ENCODE assay signal across 15 cellular contexts in the genomic region with DNA sequence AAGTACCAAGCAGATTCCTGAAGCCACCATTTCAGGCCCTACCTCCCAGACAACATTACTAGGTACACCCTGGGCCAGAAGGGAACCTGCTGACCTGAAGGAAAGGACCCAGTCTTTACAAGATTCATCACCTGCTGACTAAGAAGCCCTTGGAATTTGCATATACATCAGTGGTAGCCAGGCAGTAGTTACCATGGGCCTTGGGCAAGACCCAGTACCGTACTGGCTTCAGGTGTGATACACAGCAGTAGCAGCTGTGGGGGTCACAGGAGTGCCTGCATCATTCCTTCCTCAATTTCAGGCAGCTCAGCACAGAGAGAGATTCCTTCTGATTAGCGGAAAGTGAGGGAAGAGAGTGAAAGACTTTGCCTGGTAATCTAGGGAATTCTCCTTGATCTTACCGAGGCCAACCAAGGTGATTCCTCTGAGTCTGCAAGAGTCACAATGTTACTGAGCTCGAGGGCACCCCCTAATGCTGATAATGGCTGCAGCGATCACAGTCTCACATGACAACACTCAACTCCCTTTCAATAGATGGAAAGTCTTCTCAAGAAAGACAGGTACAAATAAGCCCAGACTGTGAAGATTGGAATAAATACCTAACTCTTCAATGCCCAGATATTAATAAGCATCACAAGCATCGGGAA. TPM values are rescaled to one million over a fixed set of nuclear protein-coding genes. Genes with fewer than 3 reads are reported as not detected.
A peak's percentile ranks its signal among the peaks of the same experiment; 100 is the strongest.
DNase-seq lines count a peak whose midpoint lies in the region; ATAC-seq, FAIRE-seq and TF ChIP-seq lines count a peak whose summit lies in the region.
"Had no signal": no experiment of that assay in that cellular context is flagged by ENCODE, and none has a peak within 500 bp of the region (broad histone marks: within the 10 kb centered on the region; RNA-seq: fewer than 3 reads in every experiment).

No MANE protein-coding gene starts in this region.

- ATAC-seq in K562 (peak; percentile 61), GM18498 (IDR thresholded peaks at IDR 0.05; ENCODE audit: unreplicated experiment) (no peak)
- ATAC-seq in effector memory CD8-positive, alpha-beta T cell (replicated peaks) = no peak

- CTCF ChIA-PET in K562 (lab: Yijun Ruan, JAX; ENCODE audit: low intra/inter-chr PET ratio) = no interaction called here

- no peak for DNase-seq in GM12864 (ENCODE audit: low read depth)
- no peak for DNase-seq in K562 (ENCODE audit: extremely low read depth in 1 of 4, low spot score in 3 of 4)
- peak; percentile 62 for DNase-seq in iPS-NIHi7 (ENCODE audit: extremely low spot score)
- no peak for DNase-seq in dedifferentiated amniotic fluid mesenchymal stem cell (ENCODE audit: extremely low spot score)
- no peak for DNase-seq in effector memory CD8-positive, alpha-beta T cell
- DNase-seq: EL, HFFc6, NCI-H1436 treated with DMSO at 0.1 percent for 48 hours, NCI-H2081, NCI-H524, RPMI8226 had no signal

- peaks cover 19% of the 10 kb centered on the region for H3K9me3 ChIP-seq in K562 (replicated peaks; ENCODE audit: control insufficient read depth, insufficient read depth, low read depth, low read length)

- H3K4me3 Mint-ChIP-seq in effector memory CD8-positive, alpha-beta T cell = no peak overlapping the region
- H3K4me3 Mint-ChIP-seq: HFFc6 had no signal

- H3K27me3 ChIP-seq in K562 (ENCODE audit: control insufficient read depth in 2 of 2, insufficient read depth in 2 of 2, low read length in 2 of 2) = no peaks in the 10 kb centered on the region

- TF ChIP-seq CTCF in GM12864 (IDR thresholded peaks at IDR 0.05; ENCODE audit: low read depth, low read length, missing control alignments) (peak; percentile 7), K562 (IDR thresholded peaks at IDR 0.05 in 2 of 3, conservative IDR thresholded peaks at IDR 0.05 in 1 of 3; ENCODE audit: insufficient read depth in 2 of 3, low read depth in 1 of 3, low read length in 3 of 3) (no peak)

- no peak for TF ChIP-seq POLR2A in K562 (conservative IDR thresholded peaks at IDR 0.05)

- TF ChIP-seq RAD21 in Ishikawa (IDR thresholded peaks at IDR 0.05; ENCODE audit: low read depth) = 0 out of 2 replicates have a peak, but pooled peaks have one; percentile 6
- no peak for TF ChIP-seq RAD21 in K562 (CRISPR knock-in tag; conservative IDR thresholded peaks at IDR 0.05 in 1 of 2, IDR thresholded peaks at IDR 0.05 in 1 of 2)

- no peaks in the 10 kb centered on the region for H3K79me2 ChIP-seq in K562 (ENCODE audit: control insufficient read depth, insufficient read depth, low read length)

- H3K9ac ChIP-seq in K562 (ENCODE audit: insufficient read depth in 1 of 2, low read depth in 2 of 2, low read length in 2 of 2) = no peak overlapping the region

- intact Hi-C loops in K562 (cut with micrococcal nuclease) = no loop called here

- H3K36me3 ChIP-seq in K562 (ENCODE audit: control insufficient read depth, insufficient read depth, low read length) = no peaks in the 10 kb centered on the region

- H3K9me3 Mint-ChIP-seq in effector memory CD8-positive, alpha-beta T cell = peaks cover 0 to 8% of the 10 kb centered on the region in 2 donors

- H3K4me2 ChIP-seq in K562 (ENCODE audit: insufficient read depth, low read length) = no peak overlapping the region

- in situ Hi-C loops in K562 (cut with MboI) = no loop called here

- no peaks in the 10 kb centered on the region for H3K9me1 ChIP-seq in K562 (ENCODE audit: control insufficient read depth, insufficient read depth, low read length)

- H3K4me1 Mint-ChIP-seq in effector memory CD8-positive, alpha-beta T cell (ENCODE audit: low read depth in 2 of 2) = no peaks in the 10 kb centered on the region

- H2AFZ ChIP-seq in K562 (ENCODE audit: low read depth, low read length) = no peak overlapping the region

- no peaks in the 10 kb centered on the region for H4K20me1 ChIP-seq in K562 (replicated peaks; ENCODE audit: control insufficient read depth, insufficient read depth, low read length)

- TF ChIP-seq EP300 in Ishikawa (IDR thresholded peaks at IDR 0.05; ENCODE audit: borderline replicate concordance) (no peak), K562 (IDR thresholded peaks at IDR 0.05; ENCODE audit: low read length) (no peak)

- H3K4me3 ChIP-seq in GM12864 (ENCODE audit: low read depth, low read length) (no peak overlapping the region), K562 (no peak overlapping the region)

- WGBS in K562 (ENCODE audit: insufficient coverage, low coverage, missing lambda C conversion rate) = 41% methylated on average over 6 of the region's 6 CpGs

- no peaks in the 10 kb centered on the region for H3K36me3 Mint-ChIP-seq in effector memory CD8-positive, alpha-beta T cell (ENCODE audit: insufficient read depth)

- no peak overlapping the region for H3K27ac ChIP-seq in K562 (ENCODE audit: extremely low read depth, low read depth, low read length)

- POLR2A ChIA-PET in K562 (lab: Yijun Ruan, JAX) = no interaction called here

- peaks cover 0 to 8% of the 10 kb centered on the region in 2 experiments; a peak in 3 of 5 replicates for H3K4me1 ChIP-seq in K562 (replicated peaks in 1 of 2; ENCODE audit: control insufficient read depth in 2 of 2, insufficient read depth in 2 of 2, low read length in 2 of 2)

- no peak for FAIRE-seq in K562 (lab: Jason Lieb, UNC)
- FAIRE-seq: GM12892, GM19239 had no signal

- H3K27ac Mint-ChIP-seq in effector memory CD8-positive, alpha-beta T cell = no peak overlapping the region
- H3K27ac Mint-ChIP-seq: HFFc6 had no signal

- peaks cover 27 to 38% of the 10 kb centered on the region in 2 donors for H3K27me3 Mint-ChIP-seq in effector memory CD8-positive, alpha-beta T cell

- BruUV-seq in K562 (replicated peaks; lab: Mats Ljungman, UMichigan) = no TSS peak

TF ChIP-seq in Ishikawa, 13 proteins besides CTCF, POLR2A, EP300 and RAD21 (continues in another document):
- no peak for TF ChIP-seq EGR1 (IDR thresholded peaks at IDR 0.05)

TF ChIP-seq in K562, 482 proteins besides CTCF, POLR2A, EP300 and RAD21 (continues in another document):
- TF ChIP-seq KLF16 (IDR thresholded peaks at IDR 0.05) (no peak), ZNF134 (CRISPR knock-in tag; conservative IDR thresholded peaks at IDR 0.05) (no peak), PHF20 (IDR thresholded peaks at IDR 0.05; ENCODE audit: partially characterized antibody) (no peak), PHF21A (IDR thresholded peaks at IDR 0.05; ENCODE audit: borderline replicate concordance, low read depth) (no peak), TRIM25 (IDR thresholded peaks at IDR 0.05; ENCODE audit: borderline replicate concordance) (no peak), ARHGAP35 (IDR thresholded peaks at IDR 0.05; ENCODE audit: partially characterized antibody) (no peak), HDAC1 (IDR thresholded peaks at IDR 0.05) (no peak), LARP7 (IDR thresholded peaks at IDR 0.05) (no peak), CBX2 (IDR thresholded peaks at IDR 0.05; ENCODE audit: insufficient read depth, low read length, poor library complexity, severe bottlenecking) (no peak)
- TF ChIP-seq, protein P1, sequence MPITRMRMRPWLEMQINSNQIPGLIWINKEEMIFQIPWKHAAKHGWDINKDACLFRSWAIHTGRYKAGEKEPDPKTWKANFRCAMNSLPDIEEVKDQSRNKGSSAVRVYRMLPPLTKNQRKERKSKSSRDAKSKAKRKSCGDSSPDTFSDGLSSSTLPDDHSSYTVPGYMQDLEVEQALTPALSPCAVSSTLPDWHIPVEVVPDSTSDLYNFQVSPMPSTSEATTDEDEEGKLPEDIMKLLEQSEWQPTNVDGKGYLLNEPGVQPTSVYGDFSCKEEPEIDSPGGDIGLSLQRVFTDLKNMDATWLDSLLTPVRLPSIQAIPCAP (CRISPR knock-in tag; IDR thresholded peaks at IDR 0.05; ENCODE audit: borderline replicate concordance) = no peak

RNA-seq across cellular contexts. Expression of gene UHMK1, which starts 22.0 kb away (rescaled TPM):
- total RNA-seq in K562 (2011; cell fraction: chromatin; rRNA removed; ENCODE audit: low replicate concordance) = 31.4 and 70.8 TPM in 2 replicates
- total RNA-seq in K562 (2011; cell fraction: nucleolus; rRNA removed) = 18.7 and 21.8 TPM in 2 replicates
- total RNA-seq in K562 (2011; cell fraction: nucleoplasm; rRNA removed) = 46.7 and 75.7 TPM in 2 replicates
- total RNA-seq in K562 (2014; rRNA removed) = 34.0 and 36.0 TPM in 2 replicates
- 72.4 and 78.0 TPM in 2 replicates for total RNA-seq in K562 (2014; rRNA removed; fragmentation: Illumina TruSeq; extraction: Trizol)
- total RNA-seq in K562 (2015; rRNA removed; fragmentation: Illumina TruSeq; extraction: Trizol) = 49.2 and 55.2 TPM in 2 replicates
- 42.6 and 43.3 TPM in 2 replicates for total RNA-seq in K562 (2021)
- polyA plus RNA-seq in K562 (2011; rRNA removed) = 63.6 and 71.0 TPM in 2 replicates
- 8.5 and 31.3 TPM in 2 replicates for polyA plus RNA-seq in K562 (2011; cell fraction: cytosol; rRNA removed)
- 27.2 and 68.0 TPM in 2 replicates for polyA plus RNA-seq in K562 (2011; cell fraction: nucleus; rRNA removed)
- 18.7 and 19.1 TPM in 2 replicates for polyA plus RNA-seq in K562 (2012)
- 32.9 and 38.3 TPM in 2 replicates for polyA plus RNA-seq in K562 (2014; fragmentation: Illumina TruSeq; extraction: Trizol)
- 10 to 100 TPM; 13.1 to 20.5 TPM for polyA plus RNA-seq in K562 (2014; fragmentation: Nextera tagmentation; extraction: Ambion mirVana)
- 27.7 and 28.9 TPM in 2 replicates for polyA plus RNA-seq in K562 (2014; rRNA removed)
- 93.8 and 130 TPM in 2 replicates for polyA minus RNA-seq in K562 (2011; rRNA and poly(A)+ RNA removed)
- polyA minus RNA-seq in K562 (2011; cell fraction: cytosol; rRNA and poly(A)+ RNA removed) = 46.0 and 46.8 TPM in 2 replicates
- 33.4 and 86.7 TPM in 2 replicates for polyA minus RNA-seq in K562 (2011; cell fraction: nucleus; rRNA and poly(A)+ RNA removed)
